8 cellular contexts compared by ENCODE assay signal in genomic region chr2:159903404-159904126, GRCh38. TPM values are rescaled to one million over a fixed set of nuclear protein-coding genes. Genes with fewer than 3 reads are reported as not detected.
DNase-seq lines count a peak whose midpoint lies in the region; TF ChIP-seq lines count a peak whose summit lies in the region.

No MANE protein-coding gene starts in this region.

- H3K4me3 ChIP-seq in iPS-18a (ENCODE audit: low read length), result peak overlapping the region; percentile 76

- no peaks in the 10 kb centered on the region for H3K9me3 Mint-ChIP-seq in activated naive CD4-positive, alpha-beta T cell treated with anti-CD3 and anti-CD28 coated beads for 36 hours

- peaks cover 33% of the 10 kb centered on the region for H3K36me3 Mint-ChIP-seq in activated naive CD4-positive, alpha-beta T cell treated with anti-CD3 and anti-CD28 coated beads for 36 hours (ENCODE audit: low read depth)

- no peaks in the 10 kb centered on the region for H3K36me3 ChIP-seq in iPS-18a (ENCODE audit: control insufficient read depth, low read depth, low read length)

- H3K27ac ChIP-seq in iPS-18a (ENCODE audit: low read length), result no peak overlapping the region

- no peak overlapping the region for H3K9ac ChIP-seq in iPS-18a (ENCODE audit: low read length)

- intact Hi-C loops in activated naive CD4-positive, alpha-beta T cell treated with anti-CD3 and anti-CD28 coated beads for 36 hours (cut with micrococcal nuclease), result loop anchor here (1.0 to 2.0 kb wide), 4 partner anchors 8 to 617 kb away; partner anchors contain the start of gene WDSUB1

- H3K4me1 Mint-ChIP-seq in activated naive CD4-positive, alpha-beta T cell treated with anti-CD3 and anti-CD28 coated beads for 36 hours (ENCODE audit: low read depth), result peaks cover 57% of the 10 kb centered on the region

- no peaks in the 10 kb centered on the region for H3K27me3 Mint-ChIP-seq in activated naive CD4-positive, alpha-beta T cell treated with anti-CD3 and anti-CD28 coated beads for 36 hours (ENCODE audit: low read depth)

- H3K4me1 ChIP-seq in iPS-18a (ENCODE audit: control insufficient read depth, low read depth, low read length), result no peaks in the 10 kb centered on the region

- DNase-seq in GM10266 (ENCODE audit: extremely low spot score), result peak; percentile 39
- DNase-seq in H4 (ENCODE audit: low spot score), result peak; percentile 14
- DNase-seq in NOMO-1 treated with dmso at 0.1 percent for 144 hours (lab: John Stamatoyannopoulos, UW; ENCODE audit: unreplicated experiment), result peak; percentile 32
- DNase-seq in activated naive CD4-positive, alpha-beta T cell treated with anti-CD3 and anti-CD28 coated beads for 36 hours, result peak; percentile 71
- peak; percentile 38 to 43 for DNase-seq in stimulated activated CD4-positive, alpha-beta T cell treated with anti-CD3 and anti-CD28 coated beads, Interleukin-2, amount 100 ng/mL, for 48 hours
- no peak for DNase-seq in NCI-H2107 (lab: John Stamatoyannopoulos, UW)
- DNase-seq in HCEC 1CT, result no peak

- CTCF ChIA-PET in activated naive CD4-positive, alpha-beta T cell treated with anti-CD3 and anti-CD28 coated beads for 36 hours (lab: Charles Lee), result interaction anchor here (0.8 to 1.7 kb wide), 3 partner anchors 8 to 219 kb away, joined by 3 read pairs; no protein-coding TSS in a partner anchor

- H3K4me3 Mint-ChIP-seq in activated naive CD4-positive, alpha-beta T cell treated with anti-CD3 and anti-CD28 coated beads for 36 hours, result peak overlapping the region; percentile 93

- TF ChIP-seq CTCF in GM10266 (IDR thresholded peaks at IDR 0.05; ENCODE audit: control insufficient read depth, insufficient read depth, low read depth, missing control alignments), result no peak

- H3K27me3 ChIP-seq in iPS-18a (ENCODE audit: control insufficient read depth, insufficient read depth, low read length), result peaks cover 32% of the 10 kb centered on the region

- no peaks in the 10 kb centered on the region for H3K9me3 ChIP-seq in iPS-18a (ENCODE audit: control insufficient read depth, low read depth, low read length)

- peak overlapping the region; percentile 93 for H3K27ac Mint-ChIP-seq in activated naive CD4-positive, alpha-beta T cell treated with anti-CD3 and anti-CD28 coated beads for 36 hours

RNA-seq across cellular contexts. Expression of gene LY75, which starts 1.0 kb away (rescaled TPM):
- not detected in 2 replicates for total RNA-seq in H4 (2014; rRNA removed; shearing (Covaris generic))
- total RNA-seq in activated naive CD4-positive, alpha-beta T cell treated with anti-CD3 and anti-CD28 coated beads for 36 hours, result 10 to 100 TPM; 52.9 to 55.4 TPM

Comparison
In these comparisons a context has a peak if more than half of its experiments do, and no peak if none do; other contexts are left out.
1. DNase-seq: peak in GM10266 (single experiment), H4 (single experiment), NOMO-1 treated with dmso at 0.1 percent for 144 hours (single experiment), activated naive CD4-positive, alpha-beta T cell treated with anti-CD3 and anti-CD28 coated beads for 36 hours (single experiment) and stimulated activated CD4-positive, alpha-beta T cell treated with anti-CD3 and anti-CD28 coated beads, Interleukin-2, amount 100 ng/mL, for 48 hours (2 of 2); none in NCI-H2107 (single experiment) and HCEC 1CT (single experiment).
2. RNA of gene LY75, which starts 1.0 kb away (total RNA-seq): 52.9 to 55.4 TPM in activated naive CD4-positive, alpha-beta T cell treated with anti-CD3 and anti-CD28 coated beads for 36 hours; not detected in H4; every median in the first group is over 10 times any median in the second.